ENCODE assay signal across 13 cellular contexts in genomic region chr10:112203328-112204076, GRCh38. TPM values are rescaled to one million over a fixed set of nuclear protein-coding genes. Genes with fewer than 3 reads are reported as not detected.
DNase-seq lines count a peak whose midpoint lies in the region; ATAC-seq, FAIRE-seq and TF ChIP-seq lines count a peak whose summit lies in the region.
"Had no signal": no experiment of that assay in that cellular context is flagged by ENCODE, and none has a peak within 500 bp of the region (broad histone marks: within the 10 kb centered on the region; RNA-seq: fewer than 3 reads in every experiment).

No MANE protein-coding gene starts in this region.

- H3K4me3 Mint-ChIP-seq in activated T-helper 2 cell treated with anti-CD3 and anti-CD28 coated beads, Interferon-gamma antibody, Interleukin-2, Interleukin-4, amounts not matched to agents 10 μg/mL and 5 μg/mL and 100 μg/mL, durations not matched to agents 14 hours and 24 hours and 36 hours (ENCODE audit: low read depth), result no peak overlapping the region
- no peak overlapping the region for H3K4me3 Mint-ChIP-seq in activated CD8-positive, alpha-beta T cell treated with anti-CD3 and anti-CD28 coated beads, Interleukin-2, amount 10 ng/mL, durations not matched to agents 7 days and 5 days
- H3K4me3 Mint-ChIP-seq: H9 had no signal

- DNase-seq in GM18507 (ENCODE audit: extremely low spot score, insufficient read length, low read depth) (no peak), A172 (ENCODE audit: low spot score) (no peak), D721Med (ENCODE audit: insufficient read length, low spot score) (no peak)
- no peak for DNase-seq in activated T-helper 2 cell treated with anti-CD3 and anti-CD28 coated beads, Interferon-gamma antibody, Interleukin-2, Interleukin-4, amounts not matched to agents 10 μg/mL and 5 μg/mL and 100 μg/mL, durations not matched to agents 14 hours and 24 hours and 36 hours (ENCODE audit: low spot score)
- DNase-seq in stimulated activated naive CD4-positive, alpha-beta T cell (lab: John Stamatoyannopoulos, UW), result no peak
- no peak for DNase-seq in activated CD8-positive, alpha-beta T cell treated with anti-CD3 and anti-CD28 coated beads, Interleukin-2, amount 10 ng/mL, durations not matched to agents 7 days and 5 days
- DNase-seq: activated CD4-positive, alpha-beta T cell treated with anti-CD3 and anti-CD28 coated beads, Interleukin-2, amount 50 U/mL, for 48 hours; Caco-2; glutamatergic neuron; H9; NCI-H1436 had no signal

- TF ChIP-seq CTCF in D721Med (IDR thresholded peaks at IDR 0.05; ENCODE audit: insufficient read depth, missing control alignments), result no peak

- intact Hi-C loops in activated T-helper 2 cell treated with anti-CD3 and anti-CD28 coated beads, Interferon-gamma antibody, Interleukin-2, Interleukin-4, amounts not matched to agents 10 μg/mL and 5 μg/mL and 100 μg/mL, durations not matched to agents 14 hours and 24 hours and 36 hours (cut with micrococcal nuclease), result no loop called here

- FAIRE-seq in GM18507 (lab: Jason Lieb, UNC) (peak; percentile 67), D721Med (lab: Jason Lieb, UNC) (no peak)

- peak; percentile 68 for ATAC-seq in GM21447 (IDR thresholded peaks at IDR 0.05; ENCODE audit: unreplicated experiment)
- peak; percentile 53 for ATAC-seq in HG03097 (IDR thresholded peaks at IDR 0.05; ENCODE audit: low FRiP score, unreplicated experiment)
- ATAC-seq in activated CD8-positive, alpha-beta T cell treated with anti-CD3 and anti-CD28 coated beads, Interleukin-2, amount 10 ng/mL, durations not matched to agents 7 days and 5 days, result no peak

- H3K4me1 Mint-ChIP-seq in activated T-helper 2 cell treated with anti-CD3 and anti-CD28 coated beads, Interferon-gamma antibody, Interleukin-2, Interleukin-4, amounts not matched to agents 10 μg/mL and 5 μg/mL and 100 μg/mL, durations not matched to agents 14 hours and 24 hours and 36 hours (ENCODE audit: low read depth), result peaks cover 14% of the 10 kb centered on the region
- H3K4me1 Mint-ChIP-seq in activated CD8-positive, alpha-beta T cell treated with anti-CD3 and anti-CD28 coated beads, Interleukin-2, amount 10 ng/mL, durations not matched to agents 7 days and 5 days (ENCODE audit: low read depth), result no peaks in the 10 kb centered on the region
- H3K4me1 Mint-ChIP-seq: H9 had no signal

- H3K27me3 Mint-ChIP-seq in activated T-helper 2 cell treated with anti-CD3 and anti-CD28 coated beads, Interferon-gamma antibody, Interleukin-2, Interleukin-4, amounts not matched to agents 10 μg/mL and 5 μg/mL and 100 μg/mL, durations not matched to agents 14 hours and 24 hours and 36 hours (ENCODE audit: low read depth), result peaks cover 2% of the 10 kb centered on the region
- H3K27me3 Mint-ChIP-seq in activated CD8-positive, alpha-beta T cell treated with anti-CD3 and anti-CD28 coated beads, Interleukin-2, amount 10 ng/mL, durations not matched to agents 7 days and 5 days (ENCODE audit: low read depth), result peaks cover 18% of the 10 kb centered on the region

- H3K36me3 Mint-ChIP-seq in activated T-helper 2 cell treated with anti-CD3 and anti-CD28 coated beads, Interferon-gamma antibody, Interleukin-2, Interleukin-4, amounts not matched to agents 10 μg/mL and 5 μg/mL and 100 μg/mL, durations not matched to agents 14 hours and 24 hours and 36 hours (ENCODE audit: low read depth), result no peaks in the 10 kb centered on the region
- H3K36me3 Mint-ChIP-seq in activated CD8-positive, alpha-beta T cell treated with anti-CD3 and anti-CD28 coated beads, Interleukin-2, amount 10 ng/mL, durations not matched to agents 7 days and 5 days (ENCODE audit: low read depth), result no peaks in the 10 kb centered on the region

- CTCF ChIA-PET in activated CD8-positive, alpha-beta T cell treated with anti-CD3 and anti-CD28 coated beads, Interleukin-2, amount 10 ng/mL, durations not matched to agents 7 days and 5 days (lab: Charles Lee), result no interaction called here

- peak overlapping the region; percentile 2 for H3K27ac Mint-ChIP-seq in activated T-helper 2 cell treated with anti-CD3 and anti-CD28 coated beads, Interferon-gamma antibody, Interleukin-2, Interleukin-4, amounts not matched to agents 10 μg/mL and 5 μg/mL and 100 μg/mL, durations not matched to agents 14 hours and 24 hours and 36 hours
- no peak overlapping the region for H3K27ac Mint-ChIP-seq in activated CD8-positive, alpha-beta T cell treated with anti-CD3 and anti-CD28 coated beads, Interleukin-2, amount 10 ng/mL, durations not matched to agents 7 days and 5 days
- H3K27ac Mint-ChIP-seq: H9 had no signal

- POLR2A ChIA-PET in activated CD8-positive, alpha-beta T cell treated with anti-CD3 and anti-CD28 coated beads, Interleukin-2, amount 10 ng/mL, durations not matched to agents 7 days and 5 days (lab: Charles Lee), result no interaction called here

- H3K9me3 Mint-ChIP-seq in activated T-helper 2 cell treated with anti-CD3 and anti-CD28 coated beads, Interferon-gamma antibody, Interleukin-2, Interleukin-4, amounts not matched to agents 10 μg/mL and 5 μg/mL and 100 μg/mL, durations not matched to agents 14 hours and 24 hours and 36 hours, result no peaks in the 10 kb centered on the region
- H3K9me3 Mint-ChIP-seq in activated CD8-positive, alpha-beta T cell treated with anti-CD3 and anti-CD28 coated beads, Interleukin-2, amount 10 ng/mL, durations not matched to agents 7 days and 5 days (ENCODE audit: insufficient read depth), result no peaks in the 10 kb centered on the region

RNA-seq across cellular contexts. Expression of gene GPAM, which starts 19.9 kb away (rescaled TPM):
- total RNA-seq in activated T-helper 2 cell treated with anti-CD3 and anti-CD28 coated beads, Interferon-gamma antibody, Interleukin-2, Interleukin-4, amounts not matched to agents 10 μg/mL and 5 μg/mL and 100 μg/mL, durations not matched to agents 14 hours and 24 hours and 36 hours, result 7.3 and 7.7 TPM in 2 replicates
- 12.0 and 12.5 TPM in 2 replicates for total RNA-seq in A172 (2014; rRNA removed; shearing (Covaris generic))
- total RNA-seq in activated CD8-positive, alpha-beta T cell treated with anti-CD3 and anti-CD28 coated beads, Interleukin-2, amount 10 ng/mL, durations not matched to agents 7 days and 5 days, result 1 to 10 TPM; 6.1 to 7.1 TPM
